Comparison of ENCODE assay signal across 12 cellular contexts in genomic region chr1:205270764-205271163, GRCh38. TPM values are rescaled to one million over a fixed set of nuclear protein-coding genes. Genes with fewer than 3 reads are reported as not detected.
A peak's percentile ranks its signal among the peaks of the same experiment; 100 is the strongest.
DNase-seq lines count a peak whose midpoint lies in the region; ATAC-seq and TF ChIP-seq lines count a peak whose summit lies in the region.
"Had no signal": no experiment of that assay in that cellular context is flagged by ENCODE, and none has a peak within 500 bp of the region (broad histone marks: within the 10 kb centered on the region; RNA-seq: fewer than 3 reads in every experiment).

No MANE protein-coding gene starts in this region.

- H3K27ac Mint-ChIP-seq in endodermal cell: peak overlapping the region; percentile 64
- H3K27ac Mint-ChIP-seq: activated naive CD8-positive, alpha-beta T cell had no signal

- H3K9me3 Mint-ChIP-seq in endodermal cell: no peaks in the 10 kb centered on the region
- H3K9me3 Mint-ChIP-seq: activated CD4-positive, alpha-beta T cell treated with anti-CD3 and anti-CD28 coated beads, Interleukin-2, amount 10 ng/mL, durations not matched to agents 24 days and 14 days had no signal

- no peaks in the 10 kb centered on the region for H3K27me3 Mint-ChIP-seq in endodermal cell (ENCODE audit: insufficient read depth)
- H3K27me3 Mint-ChIP-seq: activated CD4-positive, alpha-beta T cell treated with anti-CD3 and anti-CD28 coated beads, Interleukin-2, amount 10 ng/mL, durations not matched to agents 24 days and 14 days; activated naive CD8-positive, alpha-beta T cell had no signal

- H3K4me1 ChIP-seq in endodermal cell (ENCODE audit: control insufficient read depth, insufficient read depth, low read length) (peaks cover 3% of the 10 kb centered on the region), upper lobe of left lung (peaks cover 30 to 50% (median 44%) of the 10 kb centered on the region in 4 donors)

- WGBS in endodermal cell (ENCODE audit: insufficient coverage in 1 of 2, insufficient read length in 1 of 2), 2 experiments: 90 to 92% methylated on average over 5 to 8 of the region's 8 CpGs
- WGBS in upper lobe of left lung, 2 donors: 70 to 75% methylated on average over 8 of the region's 8 CpGs

- ATAC-seq in upper lobe of left lung (ENCODE audit: low FRiP score in 2 of 2) (no peak), GM21576 (IDR thresholded peaks at IDR 0.05; ENCODE audit: unreplicated experiment) (no peak), HG02571 (IDR thresholded peaks at IDR 0.05; ENCODE audit: unreplicated experiment) (no peak)

- H3K36me3 Mint-ChIP-seq in endodermal cell (ENCODE audit: low read depth): no peaks in the 10 kb centered on the region
- H3K36me3 Mint-ChIP-seq: activated naive CD8-positive, alpha-beta T cell had no signal

- TF ChIP-seq CTCF in endodermal cell (conservative IDR thresholded peaks at IDR 0.05): no peak
- TF ChIP-seq CTCF in upper lobe of left lung (IDR thresholded peaks at IDR 0.05): no peak

- H3K4me3 ChIP-seq in endodermal cell (ENCODE audit: low read length) (no peak overlapping the region), upper lobe of left lung (no peak overlapping the region)

- no peaks in the 10 kb centered on the region for H3K9me3 ChIP-seq in endodermal cell (ENCODE audit: control insufficient read depth, low read length)
- H3K9me3 ChIP-seq in upper lobe of left lung: no peaks in the 10 kb centered on the region

- TF ChIP-seq EP300 in upper lobe of left lung (IDR thresholded peaks at IDR 0.05): no peak

- peak; percentile 60 for DNase-seq in Daoy (ENCODE audit: low read depth)
- peak; percentile 5 for DNase-seq in NCI-H748 (lab: John Stamatoyannopoulos, UW; ENCODE audit: unreplicated experiment)
- no peak for DNase-seq in endodermal cell
- peak; percentile 40 for DNase-seq in myocyte (ENCODE audit: low read depth)
- no peak for DNase-seq in upper lobe of left lung
- DNase-seq in HuH-7 (ENCODE audit: low spot score): no peak
- DNase-seq: activated CD4-positive, alpha-beta T cell treated with anti-CD3 and anti-CD28 coated beads, Interleukin-2, amount 10 ng/mL, durations not matched to agents 24 days and 14 days; NCI-H1048; stimulated activated CD8-positive, alpha-beta memory T cell treated with anti-CD3 and anti-CD28 coated beads, Interleukin-4, amount 100 ng/mL, for 48 hours had no signal

- no peak overlapping the region for H3K9ac ChIP-seq in endodermal cell (ENCODE audit: extremely low read depth, low read length, poor library complexity, severe bottlenecking)

- H3K36me3 ChIP-seq in endodermal cell (ENCODE audit: control insufficient read depth, insufficient read depth, low read length) (no peaks in the 10 kb centered on the region), upper lobe of left lung (peaks cover 0 to 14% (median 0%) of the 10 kb centered on the region in 4 donors)

- TF ChIP-seq POLR2A in upper lobe of left lung (IDR thresholded peaks at IDR 0.05): no peak

- H3K4me1 Mint-ChIP-seq in endodermal cell: peaks cover 6% of the 10 kb centered on the region

- H3K27me3 ChIP-seq in endodermal cell (ENCODE audit: control insufficient read depth, insufficient read depth, low read length, poor library complexity, severe bottlenecking): no peaks in the 10 kb centered on the region
- H3K27me3 ChIP-seq in upper lobe of left lung: no peaks in the 10 kb centered on the region

- H3K4me3 Mint-ChIP-seq in endodermal cell: no peak overlapping the region
- H3K4me3 Mint-ChIP-seq: activated CD4-positive, alpha-beta T cell treated with anti-CD3 and anti-CD28 coated beads, Interleukin-2, amount 10 ng/mL, durations not matched to agents 24 days and 14 days; activated naive CD8-positive, alpha-beta T cell had no signal

- no peak overlapping the region for H3K27ac ChIP-seq in endodermal cell (ENCODE audit: low read depth, low read length)
- H3K27ac ChIP-seq in upper lobe of left lung: no peak overlapping the region

RNA-seq across cellular contexts. Expression of gene TMCC2, which starts 43.0 kb away (rescaled TPM):
- total RNA-seq in Daoy (2014; rRNA removed; shearing (Covaris generic)): 3.2 and 4.8 TPM in 2 replicates
- total RNA-seq in endodermal cell (1 to 10 TPM; 5.2 to 5.8 TPM), myocyte (15.0 and 24.0 TPM in 2 replicates), upper lobe of left lung (1 to 10 TPM; 1.3 to 7.2 (median 3.8) TPM)
- 9.8 TPM for polyA plus RNA-seq in endodermal cell (2013, experiment 1 of 2)
- polyA plus RNA-seq in endodermal cell (2013, experiment 2 of 2): 7.5 TPM
- polyA plus RNA-seq in myocyte (2012): 9.9 TPM

RNA-seq across cellular contexts. Expression of gene NUAK2, which starts 50.8 kb away (rescaled TPM):
- total RNA-seq in Daoy (2014; rRNA removed; shearing (Covaris generic)): 11.1 and 12.4 TPM in 2 replicates
- total RNA-seq in endodermal cell (10 to 100 TPM; 13.4 to 19.1 TPM), myocyte (0.70 and 0.88 TPM in 2 replicates), upper lobe of left lung (10 to 100 TPM in 3 of 6 donors, 1 to 10 TPM in 3; 8.5 to 14.7 (median 10.3) TPM)
- polyA plus RNA-seq in endodermal cell (2013, experiment 1 of 2): 21.8 TPM
- 21.0 TPM for polyA plus RNA-seq in endodermal cell (2013, experiment 2 of 2)
- 1.0 TPM for polyA plus RNA-seq in myocyte (2012)

RNA-seq across cellular contexts. Expression of gene DSTYK, which starts 59.3 kb away (rescaled TPM):
- 5.0 and 6.2 TPM in 2 replicates for total RNA-seq in Daoy (2014; rRNA removed; shearing (Covaris generic))
- total RNA-seq in endodermal cell (10 to 100 TPM in 1 of 2 donors, 1 to 10 TPM in 1; 9.8 to 11.0 TPM), myocyte (8.4 and 11.6 TPM in 2 replicates), upper lobe of left lung (10 to 100 TPM in 3 of 6 donors, 1 to 10 TPM in 3; 8.4 to 15.7 (median 10.6) TPM)
- 6.4 TPM for polyA plus RNA-seq in endodermal cell (2013, experiment 1 of 2)
- 6.5 TPM for polyA plus RNA-seq in endodermal cell (2013, experiment 2 of 2)
- 8.2 TPM for polyA plus RNA-seq in myocyte (2012)

Comparison
In these comparisons a context has a peak if more than half of its experiments do, and no peak if none do; other contexts are left out.
1. DNase-seq: peak in Daoy (single experiment), NCI-H748 (single experiment) and myocyte (single experiment); none in endodermal cell (single experiment), upper lobe of left lung (0 of 2) and HuH-7 (single experiment).